4 cellular contexts compared by ENCODE assay signal in the genomic region with DNA sequence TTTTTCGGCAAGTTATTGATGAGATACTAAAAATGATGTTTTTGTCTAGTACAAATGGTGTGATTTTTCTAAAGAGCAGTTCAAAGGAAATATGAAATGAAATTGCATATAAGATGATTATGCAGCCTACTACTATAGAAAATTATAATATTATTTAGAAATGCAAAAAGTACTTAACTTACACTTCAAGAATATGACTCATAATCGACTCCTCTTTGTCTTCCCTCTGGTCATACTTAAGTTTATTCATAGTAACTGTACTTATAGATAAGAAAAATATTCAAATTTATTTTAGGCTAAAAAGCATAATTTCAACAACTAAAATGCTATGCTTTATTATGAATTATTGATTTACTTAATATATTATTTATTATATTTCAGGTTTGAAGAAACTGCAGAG.
TF ChIP-seq lines count a peak whose summit lies in the region.

No MANE protein-coding gene starts in this region.

TF ChIP-seq in SK-N-SH, 30 proteins besides CTCF, POLR2A, EP300 and RAD21:
- TF ChIP-seq REST (IDR thresholded peaks at IDR 0.05; ENCODE audit: low read depth, low read length) (no peak), FOSL2 (IDR thresholded peaks at IDR 0.05; ENCODE audit: borderline replicate concordance, low read depth) (peak; percentile 3; the same call in 1 of the 2 replicates)
TF ChIP-seq in SK-N-SH: peak in this region for 1.

TF ChIP-seq in SK-N-SH treated with all-trans-retinoic acid at 6 μM for 48 hours, 23 proteins besides CTCF, POLR2A, EP300 and RAD21:
- TF ChIP-seq ZC3H10 (CRISPR knock-in tag; IDR thresholded peaks at IDR 0.05), result no peak
- TF ChIP-seq ZNF565 (CRISPR knock-in tag; conservative IDR thresholded peaks at IDR 0.05; ENCODE audit: low read depth), result no peak
- TF ChIP-seq RARB (CRISPR knock-in tag; IDR thresholded peaks at IDR 0.05), result no peak
- no peak for TF ChIP-seq ARNTL (CRISPR knock-in tag; IDR thresholded peaks at IDR 0.05; ENCODE audit: borderline replicate concordance, low read depth)
- no peak for TF ChIP-seq ZFP30 (CRISPR knock-in tag; IDR thresholded peaks at IDR 0.05)
- TF ChIP-seq BACH2 (CRISPR knock-in tag; IDR thresholded peaks at IDR 0.05; ENCODE audit: borderline replicate concordance), result no peak
- no peak for TF ChIP-seq SNAI2 (CRISPR knock-in tag; IDR thresholded peaks at IDR 0.05)
- TF ChIP-seq, protein P1, sequence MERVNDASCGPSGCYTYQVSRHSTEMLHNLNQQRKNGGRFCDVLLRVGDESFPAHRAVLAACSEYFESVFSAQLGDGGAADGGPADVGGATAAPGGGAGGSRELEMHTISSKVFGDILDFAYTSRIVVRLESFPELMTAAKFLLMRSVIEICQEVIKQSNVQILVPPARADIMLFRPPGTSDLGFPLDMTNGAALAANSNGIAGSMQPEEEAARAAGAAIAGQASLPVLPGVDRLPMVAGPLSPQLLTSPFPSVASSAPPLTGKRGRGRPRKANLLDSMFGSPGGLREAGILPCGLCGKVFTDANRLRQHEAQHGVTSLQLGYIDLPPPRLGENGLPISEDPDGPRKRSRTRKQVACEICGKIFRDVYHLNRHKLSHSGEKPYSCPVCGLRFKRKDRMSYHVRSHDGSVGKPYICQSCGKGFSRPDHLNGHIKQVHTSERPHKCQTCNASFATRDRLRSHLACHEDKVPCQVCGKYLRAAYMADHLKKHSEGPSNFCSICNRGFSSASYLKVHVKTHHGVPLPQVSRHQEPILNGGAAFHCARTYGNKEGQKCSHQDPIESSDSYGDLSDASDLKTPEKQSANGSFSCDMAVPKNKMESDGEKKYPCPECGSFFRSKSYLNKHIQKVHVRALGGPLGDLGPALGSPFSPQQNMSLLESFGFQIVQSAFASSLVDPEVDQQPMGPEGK (CRISPR knock-in tag; IDR thresholded peaks at IDR 0.05; ENCODE audit: borderline replicate concordance), result no peak
- TF ChIP-seq, protein P2, sequence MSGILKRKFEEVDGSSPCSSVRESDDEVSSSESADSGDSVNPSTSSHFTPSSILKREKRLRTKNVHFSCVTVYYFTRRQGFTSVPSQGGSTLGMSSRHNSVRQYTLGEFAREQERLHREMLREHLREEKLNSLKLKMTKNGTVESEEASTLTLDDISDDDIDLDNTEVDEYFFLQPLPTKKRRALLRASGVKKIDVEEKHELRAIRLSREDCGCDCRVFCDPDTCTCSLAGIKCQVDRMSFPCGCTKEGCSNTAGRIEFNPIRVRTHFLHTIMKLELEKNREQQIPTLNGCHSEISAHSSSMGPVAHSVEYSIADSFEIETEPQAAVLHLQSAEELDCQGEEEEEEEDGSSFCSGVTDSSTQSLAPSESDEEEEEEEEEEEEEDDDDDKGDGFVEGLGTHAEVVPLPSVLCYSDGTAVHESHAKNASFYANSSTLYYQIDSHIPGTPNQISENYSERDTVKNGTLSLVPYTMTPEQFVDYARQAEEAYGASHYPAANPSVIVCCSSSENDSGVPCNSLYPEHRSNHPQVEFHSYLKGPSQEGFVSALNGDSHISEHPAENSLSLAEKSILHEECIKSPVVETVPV (CRISPR knock-in tag; IDR thresholded peaks at IDR 0.05), result no peak
- TF ChIP-seq ESRRG (CRISPR knock-in tag; IDR thresholded peaks at IDR 0.05), result no peak
- TF ChIP-seq POU6F1 (CRISPR knock-in tag; IDR thresholded peaks at IDR 0.05; ENCODE audit: borderline replicate concordance, low read depth), result no peak
- no peak for TF ChIP-seq PPARA (CRISPR knock-in tag; IDR thresholded peaks at IDR 0.05; ENCODE audit: borderline replicate concordance)

TF ChIP-seq in endothelial cell of umbilical vein, 7 proteins besides CTCF, POLR2A, EP300 and RAD21:
- TF ChIP-seq FOS (IDR thresholded peaks at IDR 0.05; ENCODE audit: borderline replicate concordance, insufficient read depth, low read length) (peak; percentile 12), MYC (IDR thresholded peaks at IDR 0.05; ENCODE audit: low read depth, low read length) (no peak), EZH2 (IDR thresholded peaks at IDR 0.05; ENCODE audit: borderline replicate concordance, low read depth, low read length, severe bottlenecking) (no peak), GATA2 (IDR thresholded peaks at IDR 0.05; ENCODE audit: insufficient read depth, insufficient read length, low read depth, low read length) (no peak)
- TF ChIP-seq, protein P3, sequence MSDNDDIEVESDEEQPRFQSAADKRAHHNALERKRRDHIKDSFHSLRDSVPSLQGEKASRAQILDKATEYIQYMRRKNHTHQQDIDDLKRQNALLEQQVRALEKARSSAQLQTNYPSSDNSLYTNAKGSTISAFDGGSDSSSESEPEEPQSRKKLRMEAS (IDR thresholded peaks at IDR 0.05; ENCODE audit: insufficient read depth, insufficient read length), result no peak

TF ChIP-seq in HepG2, 621 proteins besides CTCF, POLR2A, EP300 and RAD21:
- TF ChIP-seq, protein P4, sequence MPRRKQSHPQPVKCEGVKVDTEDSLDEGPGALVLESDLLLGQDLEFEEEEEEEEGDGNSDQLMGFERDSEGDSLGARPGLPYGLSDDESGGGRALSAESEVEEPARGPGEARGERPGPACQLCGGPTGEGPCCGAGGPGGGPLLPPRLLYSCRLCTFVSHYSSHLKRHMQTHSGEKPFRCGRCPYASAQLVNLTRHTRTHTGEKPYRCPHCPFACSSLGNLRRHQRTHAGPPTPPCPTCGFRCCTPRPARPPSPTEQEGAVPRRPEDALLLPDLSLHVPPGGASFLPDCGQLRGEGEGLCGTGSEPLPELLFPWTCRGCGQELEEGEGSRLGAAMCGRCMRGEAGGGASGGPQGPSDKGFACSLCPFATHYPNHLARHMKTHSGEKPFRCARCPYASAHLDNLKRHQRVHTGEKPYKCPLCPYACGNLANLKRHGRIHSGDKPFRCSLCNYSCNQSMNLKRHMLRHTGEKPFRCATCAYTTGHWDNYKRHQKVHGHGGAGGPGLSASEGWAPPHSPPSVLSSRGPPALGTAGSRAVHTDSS (CRISPR knock-in tag; conservative IDR thresholded peaks at IDR 0.05), result no peak
- TF ChIP-seq ZNF34 (CRISPR knock-in tag; IDR thresholded peaks at IDR 0.05; ENCODE audit: borderline replicate concordance) (no peak), CENPT (CRISPR knock-in tag; IDR thresholded peaks at IDR 0.05; ENCODE audit: low read depth) (no peak), ZBTB21 (CRISPR knock-in tag; IDR thresholded peaks at IDR 0.05) (no peak), SMYD3 (CRISPR knock-in tag; IDR thresholded peaks at IDR 0.05) (no peak), ZNF264 (CRISPR knock-in tag; IDR thresholded peaks at IDR 0.05) (no peak), MEF2D (CRISPR knock-in tag; IDR thresholded peaks at IDR 0.05) (no peak), GLI4 (CRISPR knock-in tag; IDR thresholded peaks at IDR 0.05; ENCODE audit: borderline replicate concordance) (no peak)
- TF ChIP-seq, protein P5, sequence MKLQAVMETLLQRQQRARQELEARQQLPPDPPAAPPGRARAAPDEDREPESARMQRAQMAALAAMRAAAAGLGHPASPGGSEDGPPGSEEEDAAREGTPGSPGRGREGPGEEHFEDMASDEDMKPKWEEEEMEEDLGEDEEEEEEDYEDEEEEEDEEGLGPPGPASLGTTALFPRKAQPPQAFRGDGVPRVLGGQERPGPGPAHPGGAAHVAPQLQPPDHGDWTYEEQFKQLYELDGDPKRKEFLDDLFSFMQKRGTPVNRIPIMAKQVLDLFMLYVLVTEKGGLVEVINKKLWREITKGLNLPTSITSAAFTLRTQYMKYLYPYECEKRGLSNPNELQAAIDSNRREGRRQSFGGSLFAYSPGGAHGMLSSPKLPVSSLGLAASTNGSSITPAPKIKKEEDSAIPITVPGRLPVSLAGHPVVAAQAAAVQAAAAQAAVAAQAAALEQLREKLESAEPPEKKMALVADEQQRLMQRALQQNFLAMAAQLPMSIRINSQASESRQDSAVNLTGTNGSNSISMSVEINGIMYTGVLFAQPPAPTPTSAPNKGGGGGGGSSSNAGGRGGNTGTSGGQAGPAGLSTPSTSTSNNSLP (IDR thresholded peaks at IDR 0.05; ENCODE audit: low read depth, low read length), result no peak
- TF ChIP-seq, protein P6, sequence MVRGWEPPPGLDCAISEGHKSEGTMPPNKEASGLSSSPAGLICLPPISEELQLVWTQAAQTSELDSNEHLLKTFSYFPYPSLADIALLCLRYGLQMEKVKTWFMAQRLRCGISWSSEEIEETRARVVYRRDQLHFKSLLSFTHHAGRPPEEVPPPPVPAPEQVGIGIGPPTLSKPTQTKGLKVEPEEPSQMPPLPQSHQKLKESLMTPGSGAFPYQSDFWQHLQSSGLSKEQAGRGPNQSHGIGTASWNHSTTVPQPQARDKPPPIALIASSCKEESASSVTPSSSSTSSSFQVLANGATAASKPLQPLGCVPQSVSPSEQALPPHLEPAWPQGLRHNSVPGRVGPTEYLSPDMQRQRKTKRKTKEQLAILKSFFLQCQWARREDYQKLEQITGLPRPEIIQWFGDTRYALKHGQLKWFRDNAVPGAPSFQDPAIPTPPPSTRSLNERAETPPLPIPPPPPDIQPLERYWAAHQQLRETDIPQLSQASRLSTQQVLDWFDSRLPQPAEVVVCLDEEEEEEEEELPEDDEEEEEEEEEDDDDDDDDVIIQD (CRISPR knock-in tag; IDR thresholded peaks at IDR 0.05; ENCODE audit: low read depth), result no peak
